Comparison of ENCODE assay signal across 23 cellular contexts in the genomic region with DNA sequence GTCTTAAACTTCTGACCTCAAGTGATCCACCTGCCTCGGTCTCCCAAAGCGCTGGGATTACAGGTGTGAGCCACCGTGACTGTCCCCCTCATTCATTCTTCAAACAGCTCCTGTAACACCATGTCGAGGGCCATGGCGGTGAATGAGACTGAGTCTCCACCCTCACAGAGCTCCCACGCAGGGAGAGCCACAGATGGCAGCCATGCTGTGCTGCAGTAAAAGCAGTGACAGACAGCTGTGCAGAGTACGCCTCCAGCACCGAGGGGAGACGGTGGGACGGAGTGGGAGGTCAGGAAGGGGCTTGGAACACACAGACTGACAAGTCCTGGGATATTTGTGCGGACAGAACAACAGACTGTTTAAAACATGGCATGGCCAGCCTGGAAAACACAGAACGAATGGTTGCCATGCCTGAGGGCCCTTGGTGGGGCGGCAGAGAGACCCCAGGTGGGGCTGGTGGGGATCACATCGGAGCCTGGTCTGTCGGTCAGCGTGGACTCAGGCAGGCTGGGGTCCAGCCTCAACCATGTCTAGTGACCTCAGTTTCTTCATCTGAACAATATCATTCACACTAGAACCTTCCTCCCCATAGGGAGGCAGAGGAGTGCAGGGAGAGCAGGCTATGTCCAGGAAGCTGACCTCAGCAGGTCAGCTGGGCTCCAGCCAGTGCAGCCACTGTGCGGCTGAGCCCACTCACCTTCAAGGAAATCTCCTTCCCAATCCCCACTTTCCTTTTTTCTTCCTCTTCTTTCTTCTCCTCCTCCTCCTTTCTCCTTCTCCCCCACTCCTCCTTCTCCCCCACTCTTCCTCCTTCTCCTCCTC. TPM values are rescaled to one million over a fixed set of nuclear protein-coding genes. Genes with fewer than 3 reads are reported as not detected.
"Had no signal": no experiment of that assay in that cellular context is flagged by ENCODE, and none has a peak within 500 bp of the region (broad histone marks: within the 10 kb centered on the region; RNA-seq: fewer than 3 reads in every experiment).

No MANE protein-coding gene starts in this region.

- H3K27me3 ChIP-seq: brain microvascular endothelial cell, neutrophil, tibial nerve, vagina had no signal

- H3K36me3 ChIP-seq: brain microvascular endothelial cell, heart right ventricle, neutrophil, tibial nerve, vagina had no signal

- H3K4me3 Mint-ChIP-seq: activated T-helper 17 cell treated with anti-CD3 and anti-CD28 coated beads, Interleukin-2, amount 50 U/mL, for 72 hours; central memory CD8-positive, alpha-beta T cell; stimulated activated naive B cell treated with anti-CD40 and anti-IgM and Interleukin-4, amounts not matched to agents 10 μg/mL and 1 μg/mL and 100 μg/mL, for 72 hours had no signal

- ATAC-seq: activated T-helper 17 cell treated with anti-CD3 and anti-CD28 coated beads, Interleukin-2, amount 50 U/mL, for 72 hours; heart right ventricle; left lobe of liver; stimulated activated naive B cell treated with anti-CD40 and anti-IgM and Interleukin-4, amounts not matched to agents 10 μg/mL and 1 μg/mL and 100 μg/mL, for 72 hours had no signal

- H3K9me3 Mint-ChIP-seq: activated T-helper 17 cell treated with anti-CD3 and anti-CD28 coated beads, Interleukin-2, amount 50 U/mL, for 72 hours; central memory CD8-positive, alpha-beta T cell; naive B cell; stimulated activated naive B cell treated with anti-CD40 and anti-IgM and Interleukin-4, amounts not matched to agents 10 μg/mL and 1 μg/mL and 100 μg/mL, for 72 hours had no signal

- DNase-seq: activated CD4-positive, CD25-positive, alpha-beta regulatory T cell treated with anti-CD3 and anti-CD28 coated beads, Interleukin-2, amount 50 U/mL, for 72 hours; activated naive CD4-positive, alpha-beta T cell treated with Interleukin-2 at 50 U/mL for 16 hours; activated T-cell treated with anti-CD3 and anti-CD28 coated beads for 4 hours; brain microvascular endothelial cell; effector memory CD4-positive, alpha-beta T cell; heart right ventricle; naive B cell; retina; stimulated activated CD4-positive, alpha-beta T cell treated with anti-CD3 and anti-CD28 coated beads, Interleukin-4, amount 100 ng/mL, for 1 hour; stimulated activated naive B cell treated with anti-CD40 and anti-IgM and Interleukin-4, amounts not matched to agents 10 μg/mL and 1 μg/mL and 100 μg/mL, for 72 hours; T1000 had no signal

- H3K4me1 ChIP-seq: tibial nerve, vagina had no signal

- H3K27ac Mint-ChIP-seq: activated T-helper 17 cell treated with anti-CD3 and anti-CD28 coated beads, Interleukin-2, amount 50 U/mL, for 72 hours; naive B cell had no signal

- H3K27ac ChIP-seq: brain microvascular endothelial cell, coronary artery, epithelial cell of prostate, heart right ventricle, neutrophil, tibial nerve, vagina had no signal

- H3K4me1 Mint-ChIP-seq: activated T-helper 17 cell treated with anti-CD3 and anti-CD28 coated beads, Interleukin-2, amount 50 U/mL, for 72 hours; central memory CD8-positive, alpha-beta T cell had no signal

- H3K4me3 ChIP-seq: coronary artery, heart right ventricle, tibial nerve, vagina had no signal

- H3K9me3 ChIP-seq: heart right ventricle, neutrophil, tibial nerve, vagina had no signal

- H3K36me3 Mint-ChIP-seq: naive B cell; stimulated activated naive B cell treated with anti-CD40 and anti-IgM and Interleukin-4, amounts not matched to agents 10 μg/mL and 1 μg/mL and 100 μg/mL, for 72 hours had no signal

RNA-seq across cellular contexts. Expression of gene LCTL, which starts 20.6 kb away (rescaled TPM):
- total RNA-seq: activated CD8-positive, alpha-beta memory T cell treated with anti-CD3 and anti-CD28 coated beads for 36 hours; activated T-helper 17 cell treated with anti-CD3 and anti-CD28 coated beads, Interleukin-2, amount 50 U/mL, for 72 hours; left lobe of liver; lung microvascular endothelial cell; skeletal muscle tissue; subcutaneous adipose tissue; vagina had no signal
- polyA plus RNA-seq: heart right ventricle had no signal
